ENCODE assay signal across 8 cellular contexts in the genomic region with DNA sequence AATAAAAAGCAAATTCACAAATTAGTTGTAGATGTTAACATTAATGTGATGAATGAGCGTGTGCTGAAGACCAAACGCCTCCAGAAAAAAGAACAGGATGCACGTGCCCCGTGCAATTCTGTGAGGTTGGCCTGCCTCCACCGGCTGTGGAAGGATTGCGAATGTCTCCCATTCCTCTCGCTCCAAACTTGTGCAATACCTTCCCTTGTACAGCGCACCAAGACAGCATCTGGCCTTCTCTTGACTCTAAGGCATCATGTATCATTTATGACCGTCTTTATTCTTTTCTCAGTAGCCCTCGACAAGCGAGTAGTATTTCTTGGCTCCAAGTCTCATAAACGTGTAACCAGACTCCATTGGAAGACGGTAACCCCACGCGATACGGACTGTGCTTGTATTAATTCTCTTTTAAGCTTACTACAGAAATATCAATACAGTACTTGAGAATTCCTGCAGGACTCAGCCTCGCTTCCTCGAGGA. TPM values are rescaled to one million over a fixed set of nuclear protein-coding genes. Genes with fewer than 3 reads are reported as not detected.
DNase-seq lines count a peak whose midpoint lies in the region; ATAC-seq and TF ChIP-seq lines count a peak whose summit lies in the region.

No MANE protein-coding gene starts in this region.

- DNase-seq in COLO668 (lab: John Stamatoyannopoulos, UW; ENCODE audit: unreplicated experiment) (peak; percentile 19), HL-60 (ENCODE audit: low read depth in 1 of 2, low spot score in 1 of 2) (peak; percentile 59 to 60), fibroblast of the conjunctiva (ENCODE audit: low read depth) (peak; percentile 76), osteocyte (ENCODE audit: extremely low spot score, unreplicated experiment) (no peak), RPMI8226 (no peak), NCI-H1694 treated with DMSO at 0.1 percent for 48 hours (lab: John Stamatoyannopoulos, UW) (no peak), NCI-H1048 (lab: John Stamatoyannopoulos, UW) (no peak)
- peak; percentile 50 for DNase-seq in activated CD8-positive, alpha-beta T cell treated with anti-CD3 and anti-CD28 coated beads for 36 hours

- H3K4me3 ChIP-seq in HL-60 (replicated peaks; ENCODE audit: insufficient read depth, low read length), result 0 out of 2 replicates have a peak overlapping the region, but pooled peaks have one; percentile 23

- H3K27me3 Mint-ChIP-seq in activated CD8-positive, alpha-beta T cell treated with anti-CD3 and anti-CD28 coated beads for 36 hours, result no peaks in the 10 kb centered on the region
- H3K27me3 Mint-ChIP-seq in osteocyte (ENCODE audit: unreplicated experiment), result no peaks in the 10 kb centered on the region

- TF ChIP-seq CTCF in HL-60 (IDR thresholded peaks at IDR 0.05; ENCODE audit: insufficient read depth, low read length), result no peak
- TF ChIP-seq CTCF in activated CD8-positive, alpha-beta T cell treated with anti-CD3 and anti-CD28 coated beads for 36 hours (IDR thresholded peaks at IDR 0.05), result no peak
- no peak for TF ChIP-seq CTCF in osteocyte (IDR thresholded peaks at IDR 0.05)

- peak overlapping the region; percentile 87 for H3K4me3 Mint-ChIP-seq in activated CD8-positive, alpha-beta T cell treated with anti-CD3 and anti-CD28 coated beads for 36 hours
- H3K4me3 Mint-ChIP-seq in osteocyte (ENCODE audit: unreplicated experiment), result peak overlapping the region; percentile 97

- H3K27ac ChIP-seq in HL-60 (replicated peaks), result peak overlapping the region; percentile 59

- intact Hi-C loops in activated CD8-positive, alpha-beta T cell treated with anti-CD3 and anti-CD28 coated beads for 36 hours (cut with micrococcal nuclease), result loop anchor here (5.0 kb wide), 1 partner anchor 129 kb away; a partner anchor contains a TSS

- H3K36me3 Mint-ChIP-seq in activated CD8-positive, alpha-beta T cell treated with anti-CD3 and anti-CD28 coated beads for 36 hours (ENCODE audit: low read depth), result peaks cover 17% of the 10 kb centered on the region
- H3K36me3 Mint-ChIP-seq in osteocyte (ENCODE audit: unreplicated experiment), result peaks cover 10% of the 10 kb centered on the region

- CTCF ChIA-PET in activated CD8-positive, alpha-beta T cell treated with anti-CD3 and anti-CD28 coated beads for 36 hours (lab: Charles Lee), result interaction anchor here (0.7 to 3.2 kb wide), 26 partner anchors 9 to 222 kb away, joined by 3 to 23 read pairs (median 4); a partner anchor contains a TSS

- no peaks in the 10 kb centered on the region for H3K27me3 ChIP-seq in HL-60 (ENCODE audit: insufficient read depth, poor library complexity, severe bottlenecking)

- H3K4me1 Mint-ChIP-seq in activated CD8-positive, alpha-beta T cell treated with anti-CD3 and anti-CD28 coated beads for 36 hours (ENCODE audit: low read depth), result peaks cover 28% of the 10 kb centered on the region
- peaks cover 26% of the 10 kb centered on the region for H3K4me1 Mint-ChIP-seq in osteocyte (ENCODE audit: unreplicated experiment)

- H3K9me3 Mint-ChIP-seq in activated CD8-positive, alpha-beta T cell treated with anti-CD3 and anti-CD28 coated beads for 36 hours, result no peaks in the 10 kb centered on the region
- no peaks in the 10 kb centered on the region for H3K9me3 Mint-ChIP-seq in osteocyte (ENCODE audit: unreplicated experiment)

- peak overlapping the region; percentile 95 for H3K27ac Mint-ChIP-seq in activated CD8-positive, alpha-beta T cell treated with anti-CD3 and anti-CD28 coated beads for 36 hours
- peak overlapping the region; percentile 99 for H3K27ac Mint-ChIP-seq in osteocyte (ENCODE audit: unreplicated experiment)

- POLR2A ChIA-PET in activated CD8-positive, alpha-beta T cell treated with anti-CD3 and anti-CD28 coated beads for 36 hours (lab: Charles Lee), result interaction anchor here (0.6 to 3.1 kb wide), 7 partner anchors 16 to 492 kb away, joined by 3 to 10 read pairs (median 4); a partner anchor contains a TSS

- ATAC-seq in activated CD8-positive, alpha-beta T cell treated with anti-CD3 and anti-CD28 coated beads for 36 hours, result no peak

RNA-seq across cellular contexts. Expression of a gene that starts 1.5 kb away (rescaled TPM):
- total RNA-seq in activated CD8-positive, alpha-beta T cell treated with anti-CD3 and anti-CD28 coated beads for 36 hours, result 10 to 100 TPM; 26.1 to 26.9 TPM
- total RNA-seq in osteocyte, result 44.4 and 53.5 TPM in 2 replicates

RNA-seq across cellular contexts. Expression of a gene that starts 14.7 kb away (rescaled TPM):
- total RNA-seq in activated CD8-positive, alpha-beta T cell treated with anti-CD3 and anti-CD28 coated beads for 36 hours, result 10 to 100 TPM; 13.1 to 15.5 TPM
- total RNA-seq in osteocyte, result 0.57 and 0.91 TPM in 2 replicates

RNA-seq across cellular contexts. Expression of a gene that starts 47.2 kb away (rescaled TPM):
- 100 to 1,000 TPM in 1 of 2 experiments, 10 to 100 TPM in 1; 99.9 to 102 TPM for total RNA-seq in activated CD8-positive, alpha-beta T cell treated with anti-CD3 and anti-CD28 coated beads for 36 hours
- total RNA-seq in osteocyte, result not detected in 2 replicates

RNA-seq across cellular contexts. Expression of a gene that starts 54.3 kb away (rescaled TPM):
- over 10,000 TPM; 13,164 to 13,311 TPM for total RNA-seq in activated CD8-positive, alpha-beta T cell treated with anti-CD3 and anti-CD28 coated beads for 36 hours
- total RNA-seq in osteocyte, result 14,337 and 15,426 TPM in 2 replicates

RNA-seq across cellular contexts. Expression of a gene that starts 54.5 kb away (rescaled TPM):
- total RNA-seq in activated CD8-positive, alpha-beta T cell treated with anti-CD3 and anti-CD28 coated beads for 36 hours, result 10 to 100 TPM; 12.1 to 13.7 TPM
- total RNA-seq in osteocyte, result 30.0 and 31.3 TPM in 2 replicates

Comparison
In these comparisons a context has a peak if more than half of its experiments do, and no peak if none do; other contexts are left out.
1. DNase-seq: peak in COLO668 (single experiment), HL-60 (2 of 2), activated CD8-positive, alpha-beta T cell treated with anti-CD3 and anti-CD28 coated beads for 36 hours (single experiment) and fibroblast of the conjunctiva (single experiment); none in osteocyte (single experiment), RPMI8226 (single experiment), NCI-H1694 treated with DMSO at 0.1 percent for 48 hours (single experiment) and NCI-H1048 (single experiment).
2. RNA of a gene that starts 47.2 kb away (total RNA-seq): 99.9 to 102 TPM in activated CD8-positive, alpha-beta T cell treated with anti-CD3 and anti-CD28 coated beads for 36 hours; not detected in osteocyte; every median in the first group is over 100 times any median in the second.